Comparison of ENCODE assay signal across 9 cellular contexts in genomic region chr7:155373359-155374273, GRCh38.
DNase-seq lines count a peak whose midpoint lies in the region; ATAC-seq, FAIRE-seq and TF ChIP-seq lines count a peak whose summit lies in the region.
"Had no signal": no experiment of that assay in that cellular context is flagged by ENCODE, and none has a peak within 500 bp of the region (broad histone marks: within the 10 kb centered on the region; RNA-seq: fewer than 3 reads in every experiment).

No MANE protein-coding gene starts in this region.

- no peak for TF ChIP-seq POLR2A in suprapubic skin (IDR thresholded peaks at IDR 0.05)

- H3K27ac ChIP-seq in kidney (ENCODE audit: low read depth in 2 of 2, low read length in 2 of 2) (no peak overlapping the region), suprapubic skin (no peak overlapping the region)

- peaks cover 36% of the 10 kb centered on the region for H3K4me1 Mint-ChIP-seq in activated CD4-positive, alpha-beta T cell treated with anti-CD3 and anti-CD28 coated beads, Interleukin-2, amount 10 ng/mL, durations not matched to agents 7 days and 5 days
- peaks cover 26% of the 10 kb centered on the region for H3K4me1 Mint-ChIP-seq in activated naive CD8-positive, alpha-beta T cell treated with anti-CD3 and anti-CD28 coated beads, Interleukin-2, amount 10 ng/mL, durations not matched to agents 7 days and 5 days

- no peak for TF ChIP-seq EP300 in suprapubic skin (IDR thresholded peaks at IDR 0.05)

- H3K9ac ChIP-seq in kidney (ENCODE audit: low read length in 2 of 2): no peak overlapping the region

- H3K4me3 Mint-ChIP-seq in activated CD4-positive, alpha-beta T cell treated with anti-CD3 and anti-CD28 coated beads, Interleukin-2, amount 10 ng/mL, durations not matched to agents 7 days and 5 days: no peak overlapping the region
- H3K4me3 Mint-ChIP-seq in activated naive CD8-positive, alpha-beta T cell treated with anti-CD3 and anti-CD28 coated beads, Interleukin-2, amount 10 ng/mL, durations not matched to agents 7 days and 5 days: peak overlapping the region; percentile 70

- H3K27me3 Mint-ChIP-seq in activated CD4-positive, alpha-beta T cell treated with anti-CD3 and anti-CD28 coated beads, Interleukin-2, amount 10 ng/mL, durations not matched to agents 7 days and 5 days: peaks cover 83% of the 10 kb centered on the region
- peaks cover 77% of the 10 kb centered on the region for H3K27me3 Mint-ChIP-seq in activated naive CD8-positive, alpha-beta T cell treated with anti-CD3 and anti-CD28 coated beads, Interleukin-2, amount 10 ng/mL, durations not matched to agents 7 days and 5 days

- CTCF ChIA-PET in activated CD4-positive, alpha-beta T cell treated with anti-CD3 and anti-CD28 coated beads, Interleukin-2, amount 10 ng/mL, durations not matched to agents 7 days and 5 days (lab: Charles Lee): interaction anchor here (1.0 kb wide), 1 partner anchor 302 kb away, joined by 3 read pairs; no protein-coding TSS in a partner anchor

- DNase-seq in activated CD4-positive, alpha-beta T cell treated with anti-CD3 and anti-CD28 coated beads, Interleukin-2, amount 10 ng/mL, durations not matched to agents 7 days and 5 days: no peak
- no peak for DNase-seq in activated CD4-positive, alpha-beta T cell treated with anti-CD3 and anti-CD28 coated beads, Interleukin-2, amount 50 U/mL, for 4 hours
- DNase-seq in activated naive CD8-positive, alpha-beta T cell treated with anti-CD3 and anti-CD28 coated beads, Interleukin-2, amount 10 ng/mL, durations not matched to agents 7 days and 5 days: peak; percentile 42
- DNase-seq in kidney: peak; percentile 68
- DNase-seq in suprapubic skin (ENCODE audit: low spot score in 2 of 2): no peak
- no peak for DNase-seq in GM10266 (ENCODE audit: extremely low spot score)
- DNase-seq: NCI-H146 had no signal

- WGBS in suprapubic skin: 5% methylated on average over 62 of the region's 62 CpGs

- H3K9me3 ChIP-seq in kidney (ENCODE audit: control insufficient read depth in 1 of 2, low read length in 2 of 2) (no peaks in the 10 kb centered on the region), suprapubic skin (no peaks in the 10 kb centered on the region)

- no peak for ATAC-seq in activated naive CD8-positive, alpha-beta T cell treated with anti-CD3 and anti-CD28 coated beads, Interleukin-2, amount 10 ng/mL, durations not matched to agents 7 days and 5 days (ENCODE audit: low read depth)
- ATAC-seq in GM18519 (IDR thresholded peaks at IDR 0.05; ENCODE audit: low FRiP score, unreplicated experiment): no peak
- no peak for ATAC-seq in GM21360 (IDR thresholded peaks at IDR 0.05; ENCODE audit: unreplicated experiment)

- no peaks in the 10 kb centered on the region for H3K9me3 Mint-ChIP-seq in activated CD4-positive, alpha-beta T cell treated with anti-CD3 and anti-CD28 coated beads, Interleukin-2, amount 10 ng/mL, durations not matched to agents 7 days and 5 days
- no peaks in the 10 kb centered on the region for H3K9me3 Mint-ChIP-seq in activated naive CD8-positive, alpha-beta T cell treated with anti-CD3 and anti-CD28 coated beads, Interleukin-2, amount 10 ng/mL, durations not matched to agents 7 days and 5 days

- peaks cover 0 to 19% of the 10 kb centered on the region in 2 donors for H3K4me1 ChIP-seq in kidney (ENCODE audit: control insufficient read depth in 1 of 2, insufficient read depth in 1 of 2, low read depth in 1 of 2, low read length in 2 of 2)
- H3K4me1 ChIP-seq in suprapubic skin: peaks cover 53% of the 10 kb centered on the region

- TF ChIP-seq CTCF in kidney (IDR thresholded peaks at IDR 0.05; ENCODE audit: borderline replicate concordance, extremely low read depth, insufficient read depth) (no peak), suprapubic skin (IDR thresholded peaks at IDR 0.05) (no peak), GM10266 (IDR thresholded peaks at IDR 0.05; ENCODE audit: control insufficient read depth, insufficient read depth, low read depth, missing control alignments) (no peak)

- FAIRE-seq in kidney (lab: Jason Lieb, UNC): no peak

- peak overlapping the region; percentile 77 for H3K27ac Mint-ChIP-seq in activated CD4-positive, alpha-beta T cell treated with anti-CD3 and anti-CD28 coated beads, Interleukin-2, amount 10 ng/mL, durations not matched to agents 7 days and 5 days
- no peak overlapping the region for H3K27ac Mint-ChIP-seq in activated naive CD8-positive, alpha-beta T cell treated with anti-CD3 and anti-CD28 coated beads, Interleukin-2, amount 10 ng/mL, durations not matched to agents 7 days and 5 days

- H3K27me3 ChIP-seq in suprapubic skin: peaks cover 97% of the 10 kb centered on the region

- intact Hi-C loops in kidney (cut with DNase I): no loop called here

- H3K4me3 ChIP-seq in kidney (ENCODE audit: low read length in 2 of 2) (peak overlapping the region; percentile 16 to 23), suprapubic skin (peak overlapping the region; percentile 43)

- no peaks in the 10 kb centered on the region for H3K36me3 ChIP-seq in kidney (ENCODE audit: control insufficient read depth in 1 of 2, insufficient read depth in 2 of 2, low read length in 2 of 2)
- no peaks in the 10 kb centered on the region for H3K36me3 ChIP-seq in suprapubic skin

- peaks cover 7% of the 10 kb centered on the region for H3K36me3 Mint-ChIP-seq in activated CD4-positive, alpha-beta T cell treated with anti-CD3 and anti-CD28 coated beads, Interleukin-2, amount 10 ng/mL, durations not matched to agents 7 days and 5 days (ENCODE audit: low read depth)
- no peaks in the 10 kb centered on the region for H3K36me3 Mint-ChIP-seq in activated naive CD8-positive, alpha-beta T cell treated with anti-CD3 and anti-CD28 coated beads, Interleukin-2, amount 10 ng/mL, durations not matched to agents 7 days and 5 days

- POLR2A ChIA-PET in activated CD4-positive, alpha-beta T cell treated with anti-CD3 and anti-CD28 coated beads, Interleukin-2, amount 10 ng/mL, durations not matched to agents 7 days and 5 days (lab: Charles Lee): no interaction called here
- POLR2A ChIA-PET in activated naive CD8-positive, alpha-beta T cell treated with anti-CD3 and anti-CD28 coated beads, Interleukin-2, amount 10 ng/mL, durations not matched to agents 7 days and 5 days (lab: Charles Lee): no interaction called here

Comparison
In these comparisons a context has a peak if more than half of its experiments do, and no peak if none do; other contexts are left out.
1. DNase-seq: peak in activated naive CD8-positive, alpha-beta T cell treated with anti-CD3 and anti-CD28 coated beads, Interleukin-2, amount 10 ng/mL, durations not matched to agents 7 days and 5 days (single experiment) and kidney (single experiment); none in activated CD4-positive, alpha-beta T cell treated with anti-CD3 and anti-CD28 coated beads, Interleukin-2, amount 10 ng/mL, durations not matched to agents 7 days and 5 days (single experiment), activated CD4-positive, alpha-beta T cell treated with anti-CD3 and anti-CD28 coated beads, Interleukin-2, amount 50 U/mL, for 4 hours (0 of 2), suprapubic skin (0 of 2) and GM10266 (single experiment).